In genomic region chr7:137476937-137477336, GRCh38 we compare ENCODE assay signal across 21 cellular contexts.
DNase-seq lines count a peak whose midpoint lies in the region; ATAC-seq and TF ChIP-seq lines count a peak whose summit lies in the region.
"Had no signal": no experiment of that assay in that cellular context is flagged by ENCODE, and none has a peak within 500 bp of the region (broad histone marks: within the 10 kb centered on the region; RNA-seq: fewer than 3 reads in every experiment).

No MANE protein-coding gene starts in this region.

- H3K27me3 ChIP-seq in IMR-90 (ENCODE audit: control insufficient read depth, insufficient read depth, low read length): no peaks in the 10 kb centered on the region
- no peaks in the 10 kb centered on the region for H3K27me3 ChIP-seq in thyroid gland
- H3K27me3 ChIP-seq: suprapubic skin, vagina had no signal

- no peak overlapping the region for H3K9ac ChIP-seq in IMR-90 (ENCODE audit: low read depth, low read length)

- dilution Hi-C loops in IMR-90 (cut with HindIII; ENCODE audit: low sequenced_read_pairs, unreplicated experiment): no loop called here

- DNase-seq in IMR-90: peak; percentile 59
- DNase-seq in endothelial cell (ENCODE audit: low spot score): no peak
- no peak for DNase-seq in thyroid gland
- DNase-seq in KBM-7: no peak
- no peak for DNase-seq in DMS79 (lab: John Stamatoyannopoulos, UW)
- DNase-seq: activated naive CD4-positive, alpha-beta T cell treated with Interleukin-2 at 50 U/mL for 16 hours; activated T-cell treated with anti-CD3 and anti-CD28 coated beads, Interleukin-2, amount 50 U/mL, for 48 hours; amniotic stem cell; CD4-positive, alpha-beta T cell; natural killer cell; NCI-H1105; NCI-H2081; OCI-M1; posterior cingulate gyrus; Right ventricle myocardium superior; T-helper 1 cell had no signal

- H3K9me3 Mint-ChIP-seq in endothelial cell (ENCODE audit: unreplicated experiment): no peaks in the 10 kb centered on the region

- no peaks in the 10 kb centered on the region for H3K9me1 ChIP-seq in IMR-90 (ENCODE audit: insufficient read depth, low read length)

- H3K23ac ChIP-seq in IMR-90 (ENCODE audit: low read depth, low read length): peak overlapping the region; percentile 41; the same call in 1 of the 2 replicates

- no peak overlapping the region for H3K4me3 ChIP-seq in IMR-90 (ENCODE audit: insufficient read depth, low read depth, low read length)
- H3K4me3 ChIP-seq in mesodermal cell (ENCODE audit: extremely low read depth, insufficient read depth, low read length, poor library complexity, severe bottlenecking): no peak overlapping the region
- no peak overlapping the region for H3K4me3 ChIP-seq in thyroid gland (replicated peaks in 1 of 3)
- H3K4me3 ChIP-seq: suprapubic skin, vagina had no signal

- no peak for TF ChIP-seq RAD21 in IMR-90 (IDR thresholded peaks at IDR 0.05; ENCODE audit: low read length)

- no peak for TF ChIP-seq CTCF in IMR-90 (conservative IDR thresholded peaks at IDR 0.05; ENCODE audit: low read depth, low read length)
- no peak for TF ChIP-seq CTCF in endothelial cell (IDR thresholded peaks at IDR 0.05; ENCODE audit: unreplicated experiment)
- no peak for TF ChIP-seq CTCF in thyroid gland (IDR thresholded peaks at IDR 0.05)

- H2AK9ac ChIP-seq in IMR-90 (replicated peaks; ENCODE audit: low read depth, low read length, poor library complexity): no peak overlapping the region

- H2AFZ ChIP-seq in IMR-90 (replicated peaks; ENCODE audit: low read length, poor library complexity): no peak overlapping the region

- no peak overlapping the region for H3K4me2 ChIP-seq in IMR-90 (ENCODE audit: low read depth, low read length)

- intact Hi-C loops in IMR-90 (cut with micrococcal nuclease) (no loop called here), thyroid gland (cut with DNase I) (no loop called here)

- ATAC-seq in IMR-90 (ENCODE audit: low read depth) (peak; percentile 63), HG03354 (IDR thresholded peaks at IDR 0.05; ENCODE audit: poor library complexity, severe bottlenecking, unreplicated experiment) (no peak)
- ATAC-seq: natural killer cell had no signal

- no peaks in the 10 kb centered on the region; the same call in 1 of the 2 replicates for H3K4me1 ChIP-seq in IMR-90 (ENCODE audit: control insufficient read depth, insufficient read depth, low read length)
- peaks cover 7% of the 10 kb centered on the region for H3K4me1 ChIP-seq in mesodermal cell (ENCODE audit: control insufficient read depth, insufficient read depth, low read length, poor library complexity, severe bottlenecking)
- H3K4me1 ChIP-seq in thyroid gland: no peaks in the 10 kb centered on the region
- H3K4me1 ChIP-seq: suprapubic skin, vagina had no signal

- H3K9me3 ChIP-seq in IMR-90 (ENCODE audit: control insufficient read depth, insufficient read depth, low read length) (no peaks in the 10 kb centered on the region), mesodermal cell (ENCODE audit: control insufficient read depth, low read length) (no peaks in the 10 kb centered on the region), thyroid gland (no peaks in the 10 kb centered on the region)
- H3K9me3 ChIP-seq: suprapubic skin, vagina had no signal

- no peaks in the 10 kb centered on the region for H3K36me3 Mint-ChIP-seq in endothelial cell (ENCODE audit: low read depth, unreplicated experiment)
- H3K36me3 Mint-ChIP-seq: natural killer cell had no signal

- no peak overlapping the region for H3K27ac ChIP-seq in IMR-90 (ENCODE audit: insufficient read depth, low read length)
- H3K27ac ChIP-seq in mesodermal cell (ENCODE audit: low read depth, low read length, severe bottlenecking): peak overlapping the region; percentile 76
- peak overlapping the region in 2 of 3 donors; percentile 17 to 50 for H3K27ac ChIP-seq in thyroid gland
- H3K27ac ChIP-seq: epithelial cell of prostate, suprapubic skin, vagina had no signal

- POLR2A ChIA-PET in IMR-90 (lab: Charles Lee; ENCODE audit: unreplicated experiment): no interaction called here

- no peaks in the 10 kb centered on the region for H4K20me1 ChIP-seq in IMR-90 (ENCODE audit: insufficient read depth, low read length)

- H2BK5ac ChIP-seq in IMR-90 (ENCODE audit: low read depth, low read length, poor library complexity, severe bottlenecking): peak overlapping the region; percentile 51

- H3K27ac Mint-ChIP-seq in endothelial cell (ENCODE audit: unreplicated experiment): peak overlapping the region; percentile 77
- H3K27ac Mint-ChIP-seq: CD4-positive, alpha-beta T cell; natural killer cell had no signal

- no peak overlapping the region for H4K91ac ChIP-seq in IMR-90 (ENCODE audit: insufficient read depth, low read depth, low read length)

- no peaks in the 10 kb centered on the region for H3K27me3 Mint-ChIP-seq in endothelial cell (ENCODE audit: unreplicated experiment)
- H3K27me3 Mint-ChIP-seq: CD4-positive, alpha-beta T cell had no signal

- H3K4me3 Mint-ChIP-seq in endothelial cell (ENCODE audit: unreplicated experiment): no peak overlapping the region
- H3K4me3 Mint-ChIP-seq: CD4-positive, alpha-beta T cell; natural killer cell had no signal

- H3K4me1 Mint-ChIP-seq in endothelial cell (ENCODE audit: unreplicated experiment): peaks cover 9% of the 10 kb centered on the region
- H3K4me1 Mint-ChIP-seq: natural killer cell had no signal

- H2BK15ac ChIP-seq in IMR-90 (ENCODE audit: low read depth, low read length): 0 out of 3 replicates have a peak overlapping the region, but pooled peaks have one; percentile 26

- no peak overlapping the region for H4K5ac ChIP-seq in IMR-90 (ENCODE audit: low read depth, low read length)

- no peaks in the 10 kb centered on the region for H3K36me3 ChIP-seq in IMR-90 (ENCODE audit: control insufficient read depth, insufficient read depth, low read length)
- H3K36me3 ChIP-seq in mesodermal cell (ENCODE audit: control insufficient read depth, insufficient read depth, low read length): no peaks in the 10 kb centered on the region
- no peaks in the 10 kb centered on the region for H3K36me3 ChIP-seq in thyroid gland
- H3K36me3 ChIP-seq: suprapubic skin, vagina had no signal

- no peak overlapping the region for H3K18ac ChIP-seq in IMR-90 (ENCODE audit: low read depth, low read length)

- TF ChIP-seq POLR2A in IMR-90 (IDR thresholded peaks at IDR 0.05; ENCODE audit: low read depth, low read length): no peak
- TF ChIP-seq POLR2A in thyroid gland (IDR thresholded peaks at IDR 0.05): no peak

- no peak overlapping the region for H3K56ac ChIP-seq in IMR-90 (ENCODE audit: extremely low read depth, insufficient read depth, low read length)

- H3K4ac ChIP-seq in IMR-90 (ENCODE audit: low read depth, low read length): peak overlapping the region; percentile 19; the same call in 1 of the 2 replicates

- H2BK120ac ChIP-seq in IMR-90 (ENCODE audit: low read depth, low read length): peak overlapping the region; percentile 17; the same call in 1 of the 2 replicates

- no CpG with 5 or more reads among the region's 1 CpG for WGBS in IMR-90 (ENCODE audit: extremely low coverage in 2 of 2, insufficient read length in 1 of 2), 2 experiments
- no CpG with 5 or more reads among the region's 1 CpG for WGBS in mesodermal cell (ENCODE audit: insufficient coverage in 2 of 2), 2 experiments
- WGBS in thyroid gland, 2 donors: 81 to 90% methylated on average over 1 of the region's 1 CpG

- peak overlapping the region; percentile 9 to 48; a peak in 1 of 4 replicates for H4K8ac ChIP-seq in IMR-90 (ENCODE audit: low read depth in 2 of 2, low read length in 2 of 2)

- CTCF ChIA-PET in IMR-90 (lab: Yijun Ruan, JAX): interaction anchor here (0.9 to 1.7 kb wide), 3 partner anchors 11 to 115 kb away, joined by 3 to 5 read pairs (median 4); no protein-coding TSS in a partner anchor

- H3K79me1 ChIP-seq in IMR-90 (ENCODE audit: low read depth in 1 of 2, low read length in 2 of 2): no peaks in the 10 kb centered on the region

- H2AK5ac ChIP-seq in IMR-90 (ENCODE audit: low read depth, low read length): 0 out of 2 replicates have a peak overlapping the region, but pooled peaks have one; percentile 20

- no TSS peak for BruUV-seq in IMR-90 (replicated peaks; lab: Mats Ljungman, UMichigan)

- peak overlapping the region; percentile 16; the same call in 1 of the 2 replicates for H2BK20ac ChIP-seq in IMR-90 (ENCODE audit: low read depth, low read length)

- H3K14ac ChIP-seq in IMR-90 (replicated peaks; ENCODE audit: low read depth, low read length): no peak overlapping the region; the same call in 1 of the 2 replicates

- in situ Hi-C loops in IMR-90 (cut with MboI; ENCODE audit: low sequenced_read_pairs) (no loop called here), KBM-7 (cut with MboI; ENCODE audit: low pct_unique_long_range_greater_than_20kb, low sequenced_read_pairs) (no loop called here)

TF ChIP-seq in IMR-90, 13 proteins besides CTCF, POLR2A, EP300 and RAD21:
- TF ChIP-seq MAFK (IDR thresholded peaks at IDR 0.05; ENCODE audit: low read depth, low read length) (no peak), NFE2L2 (IDR thresholded peaks at IDR 0.05; ENCODE audit: low read depth, low read length) (no peak), FOS (IDR thresholded peaks at IDR 0.05; ENCODE audit: low read depth, low read length) (no peak), ELK1 (IDR thresholded peaks at IDR 0.05; ENCODE audit: borderline replicate concordance, low read depth, low read length) (no peak), BHLHE40 (IDR thresholded peaks at IDR 0.05; ENCODE audit: low read depth, low read length) (no peak), CHD1 (IDR thresholded peaks at IDR 0.05; ENCODE audit: low read depth, low read length) (no peak), SMC3 (IDR thresholded peaks at IDR 0.05; ENCODE audit: low read depth, low read length) (no peak), CEBPB (IDR thresholded peaks at IDR 0.05; ENCODE audit: low read depth, low read length) (no peak), MXI1 (IDR thresholded peaks at IDR 0.05; ENCODE audit: borderline replicate concordance, low read depth, low read length) (no peak), MAZ (IDR thresholded peaks at IDR 0.05; ENCODE audit: borderline replicate concordance, low read depth, low read length) (no peak), RCOR1 (IDR thresholded peaks at IDR 0.05; ENCODE audit: insufficient replicate concordance, low read length) (no peak)
